In genomic region chr10:95567903-95568630, GRCh38 we compare ENCODE assay signal across 19 cellular contexts. TPM values are rescaled to one million over a fixed set of nuclear protein-coding genes. Genes with fewer than 3 reads are reported as not detected.
DNase-seq lines count a peak whose midpoint lies in the region; ATAC-seq and TF ChIP-seq lines count a peak whose summit lies in the region.
"Had no signal": no experiment of that assay in that cellular context is flagged by ENCODE, and none has a peak within 500 bp of the region (broad histone marks: within the 10 kb centered on the region; RNA-seq: fewer than 3 reads in every experiment).

No MANE protein-coding gene starts in this region.

- H3K4me1 Mint-ChIP-seq in stimulated activated naive B cell treated with anti-CD40 and anti-IgM and Interleukin-4, amounts not matched to agents 10 μg/mL and 1 μg/mL and 100 μg/mL, for 72 hours: no peaks in the 10 kb centered on the region
- H3K4me1 Mint-ChIP-seq: activated naive CD8-positive, alpha-beta T cell treated with anti-CD3 and anti-CD28 coated beads, Interleukin-2, amount 10 ng/mL, durations not matched to agents 7 days and 5 days; CD4-positive, alpha-beta memory T cell had no signal

- DNase-seq in LoVo (ENCODE audit: low spot score) (peak; percentile 21), body of pancreas (peak in 1 of 4 donors; percentile 15), lower lobe of right lung (no peak), HT-29 (ENCODE audit: low spot score) (no peak), C1 segment of cervical spinal cord (lab: John Stamatoyannopoulos, UW) (no peak)
- no peak for DNase-seq in stimulated activated naive B cell treated with anti-CD40 and anti-IgM and Interleukin-4, amounts not matched to agents 10 μg/mL and 1 μg/mL and 100 μg/mL, for 72 hours
- DNase-seq: activated CD8-positive, alpha-beta T cell treated with anti-CD3 and anti-CD28 coated beads for 36 hours; activated naive CD8-positive, alpha-beta T cell treated with anti-CD3 and anti-CD28 coated beads, Interleukin-2, amount 10 ng/mL, durations not matched to agents 7 days and 5 days; CD4-positive, alpha-beta memory T cell; EL; HFFc6; kidney; MV-4-11; NCI-H2107; T-helper 1 cell had no signal

- H3K4me1 ChIP-seq in body of pancreas: no peaks in the 10 kb centered on the region
- H3K4me1 ChIP-seq in lower lobe of right lung: peaks cover 7% of the 10 kb centered on the region

- H3K27me3 ChIP-seq in body of pancreas: no peaks in the 10 kb centered on the region
- H3K27me3 ChIP-seq in lower lobe of right lung (ENCODE audit: low read depth): no peaks in the 10 kb centered on the region
- H3K27me3 ChIP-seq: cardiac muscle cell had no signal

- no peaks in the 10 kb centered on the region for H3K9me3 ChIP-seq in body of pancreas
- H3K9me3 ChIP-seq in lower lobe of right lung: no peaks in the 10 kb centered on the region

- no peak for TF ChIP-seq CTCF in C4-2B (conservative IDR thresholded peaks at IDR 0.05)
- TF ChIP-seq CTCF in body of pancreas (IDR thresholded peaks at IDR 0.05): no peak
- no peak for TF ChIP-seq CTCF in lower lobe of right lung (IDR thresholded peaks at IDR 0.05)

- H3K27me3 Mint-ChIP-seq in stimulated activated naive B cell treated with anti-CD40 and anti-IgM and Interleukin-4, amounts not matched to agents 10 μg/mL and 1 μg/mL and 100 μg/mL, for 72 hours: peaks cover 0 to 4% of the 10 kb centered on the region in 2 donors

- no peaks in the 10 kb centered on the region for H3K9me3 Mint-ChIP-seq in stimulated activated naive B cell treated with anti-CD40 and anti-IgM and Interleukin-4, amounts not matched to agents 10 μg/mL and 1 μg/mL and 100 μg/mL, for 72 hours
- H3K9me3 Mint-ChIP-seq: activated CD8-positive, alpha-beta T cell treated with anti-CD3 and anti-CD28 coated beads for 36 hours; activated naive CD8-positive, alpha-beta T cell treated with anti-CD3 and anti-CD28 coated beads, Interleukin-2, amount 10 ng/mL, durations not matched to agents 7 days and 5 days; CD4-positive, alpha-beta memory T cell; HFFc6 had no signal

- 80 to 81% methylated on average over 5 of the region's 5 CpGs for WGBS in body of pancreas, 2 donors

- ATAC-seq in body of pancreas (peak; percentile 38), lower lobe of right lung (peak; percentile 14 to 21), GM19452 (IDR thresholded peaks at IDR 0.05; ENCODE audit: unreplicated experiment) (no peak)
- ATAC-seq in stimulated activated naive B cell treated with anti-CD40 and anti-IgM and Interleukin-4, amounts not matched to agents 10 μg/mL and 1 μg/mL and 100 μg/mL, for 72 hours (replicated peaks): no peak
- ATAC-seq: activated CD8-positive, alpha-beta T cell treated with anti-CD3 and anti-CD28 coated beads for 36 hours; sciatic nerve had no signal

- TF ChIP-seq POLR2A in body of pancreas (IDR thresholded peaks at IDR 0.05): no peak

- no peaks in the 10 kb centered on the region for H3K36me3 Mint-ChIP-seq in stimulated activated naive B cell treated with anti-CD40 and anti-IgM and Interleukin-4, amounts not matched to agents 10 μg/mL and 1 μg/mL and 100 μg/mL, for 72 hours
- H3K36me3 Mint-ChIP-seq: activated naive CD8-positive, alpha-beta T cell treated with anti-CD3 and anti-CD28 coated beads, Interleukin-2, amount 10 ng/mL, durations not matched to agents 7 days and 5 days; CD4-positive, alpha-beta memory T cell had no signal

- no peak overlapping the region for H3K27ac Mint-ChIP-seq in stimulated activated naive B cell treated with anti-CD40 and anti-IgM and Interleukin-4, amounts not matched to agents 10 μg/mL and 1 μg/mL and 100 μg/mL, for 72 hours
- H3K27ac Mint-ChIP-seq: activated CD8-positive, alpha-beta T cell treated with anti-CD3 and anti-CD28 coated beads for 36 hours; activated naive CD8-positive, alpha-beta T cell treated with anti-CD3 and anti-CD28 coated beads, Interleukin-2, amount 10 ng/mL, durations not matched to agents 7 days and 5 days; HFFc6 had no signal

- H3K36me3 ChIP-seq in body of pancreas (replicated peaks in 1 of 2; ENCODE audit: insufficient read depth in 1 of 2, low read depth in 2 of 2) (no peaks in the 10 kb centered on the region), lower lobe of right lung (no peaks in the 10 kb centered on the region)
- H3K36me3 ChIP-seq: cardiac muscle cell had no signal

- intact Hi-C loops in body of pancreas (cut with DNase I) (no loop called here), lower lobe of right lung (cut with DNase I) (no loop called here)

- H3K4me3 ChIP-seq in body of pancreas (no peak overlapping the region), lower lobe of right lung (no peak overlapping the region)
- H3K4me3 ChIP-seq: cardiac muscle cell had no signal

- no peak overlapping the region for H3K4me3 Mint-ChIP-seq in stimulated activated naive B cell treated with anti-CD40 and anti-IgM and Interleukin-4, amounts not matched to agents 10 μg/mL and 1 μg/mL and 100 μg/mL, for 72 hours
- H3K4me3 Mint-ChIP-seq: activated CD8-positive, alpha-beta T cell treated with anti-CD3 and anti-CD28 coated beads for 36 hours; activated naive CD8-positive, alpha-beta T cell treated with anti-CD3 and anti-CD28 coated beads, Interleukin-2, amount 10 ng/mL, durations not matched to agents 7 days and 5 days; CD4-positive, alpha-beta memory T cell; HFFc6 had no signal

- H3K27ac ChIP-seq in C4-2B (peak overlapping the region; percentile 25; the same call in 1 of the 2 replicates), body of pancreas (no peak overlapping the region), lower lobe of right lung (no peak overlapping the region)
- H3K27ac ChIP-seq: cardiac muscle cell had no signal

RNA-seq across cellular contexts. Expression of gene SORBS1, which starts 6.9 kb away (rescaled TPM):
- total RNA-seq in body of pancreas: 10 to 100 TPM; 56.8 to 79.1 TPM
- 58.2 TPM for total RNA-seq in lower lobe of right lung
- 0.21 and 1.3 TPM in 2 replicates for total RNA-seq in HT-29 (2014; rRNA removed; shearing (Covaris generic))

Comparison
In these comparisons a context has a peak if more than half of its experiments do, and no peak if none do; other contexts are left out.
1. ATAC-seq: peak in body of pancreas (single experiment) and lower lobe of right lung (2 of 2); none in GM19452 (single experiment) and stimulated activated naive B cell treated with anti-CD40 and anti-IgM and Interleukin-4, amounts not matched to agents 10 μg/mL and 1 μg/mL and 100 μg/mL, for 72 hours (0 of 2).
2. RNA of gene SORBS1, which starts 6.9 kb away (total RNA-seq): 56.8 to 79.1 TPM in body of pancreas and 58.2 TPM in lower lobe of right lung (single experiment); 0.21 to 1.3 TPM in HT-29; every median in the first group is over 10 times any median in the second.